In genomic region chr10:6214612-6215011, GRCh38 we compare ENCODE assay signal across 19 cellular contexts. TPM values are rescaled to one million over a fixed set of nuclear protein-coding genes. Genes with fewer than 3 reads are reported as not detected.
DNase-seq lines count a peak whose midpoint lies in the region; ATAC-seq, FAIRE-seq and TF ChIP-seq lines count a peak whose summit lies in the region.
"Had no signal": no experiment of that assay in that cellular context is flagged by ENCODE, and none has a peak within 500 bp of the region (broad histone marks: within the 10 kb centered on the region; RNA-seq: fewer than 3 reads in every experiment).

No MANE protein-coding gene starts in this region.

- no peak for TF ChIP-seq EP300 in A549 (IDR thresholded peaks at IDR 0.05)

- peaks cover 87% of the 10 kb centered on the region for H3K36me3 Mint-ChIP-seq in activated T-cell treated with anti-CD3 and anti-CD28 coated beads, Interleukin-2, amount 50 U/mL, for 24 hours (ENCODE audit: low read depth)

- no peak overlapping the region for H3K4me3 Mint-ChIP-seq in activated T-cell treated with anti-CD3 and anti-CD28 coated beads, Interleukin-2, amount 50 U/mL, for 24 hours
- H3K4me3 Mint-ChIP-seq: B cell; CD8-positive, alpha-beta T cell had no signal

- H3K36me3 ChIP-seq in ascending aorta, result peaks cover 62% of the 10 kb centered on the region in 2 donors
- H3K36me3 ChIP-seq in neutrophil, result peaks cover 69% of the 10 kb centered on the region
- peaks cover 9% of the 10 kb centered on the region for H3K36me3 ChIP-seq in smooth muscle cell (ENCODE audit: low read depth)

- ATAC-seq in A549 (no peak), HG03095 (IDR thresholded peaks at IDR 0.05; ENCODE audit: unreplicated experiment) (no peak)
- ATAC-seq: CD8-positive, alpha-beta T cell; HCT116 had no signal

- intact Hi-C loops in ascending aorta (cut with DNase I), result no loop called here

- H3F3A ChIP-seq in smooth muscle cell (ENCODE audit: low read depth), result peaks cover 38% of the 10 kb centered on the region

- peaks cover 96% of the 10 kb centered on the region for H3K4me1 ChIP-seq in A549
- H3K4me1 ChIP-seq in ascending aorta, result peaks cover 7 to 30% of the 10 kb centered on the region in 2 donors
- peaks cover 15 to 23% of the 10 kb centered on the region in 2 experiments for H3K4me1 ChIP-seq in neutrophil (ENCODE audit: control insufficient read depth in 1 of 2, insufficient read depth in 1 of 2, low read depth in 1 of 2, low read length in 1 of 2)
- H3K4me1 ChIP-seq in smooth muscle cell (ENCODE audit: low read depth), result peaks cover 22% of the 10 kb centered on the region

- H3K27me3 Mint-ChIP-seq in activated T-cell treated with anti-CD3 and anti-CD28 coated beads, Interleukin-2, amount 50 U/mL, for 24 hours, result no peaks in the 10 kb centered on the region
- H3K27me3 Mint-ChIP-seq: B cell had no signal

- TF ChIP-seq RAD21 in A549 (conservative IDR thresholded peaks at IDR 0.05 in 1 of 2, IDR thresholded peaks at IDR 0.05 in 1 of 2), result no peak

- H3K79me2 ChIP-seq in smooth muscle cell (ENCODE audit: low read depth), result peaks cover 55% of the 10 kb centered on the region

- DNase-seq in A549 (ENCODE audit: low read depth in 1 of 2, low spot score in 1 of 2), result no peak
- no peak for DNase-seq in ascending aorta (ENCODE audit: low spot score in 2 of 2)
- no peak for DNase-seq in smooth muscle cell (lab: John Stamatoyannopoulos, UW; ENCODE audit: unreplicated experiment)
- DNase-seq in DMS53 treated with DMSO at 0.1 percent for 48 hours (lab: John Stamatoyannopoulos, UW; ENCODE audit: unreplicated experiment), result no peak
- DNase-seq in activated T-cell treated with anti-CD3 and anti-CD28 coated beads, Interleukin-2, amount 50 U/mL, for 24 hours, result no peak
- DNase-seq: C1 segment of cervical spinal cord; CD8-positive, alpha-beta T cell; COR-L47; DMS153; DND-41; GF-D8; GM23248 had no signal

- H4K20me1 ChIP-seq in smooth muscle cell (ENCODE audit: low read depth), result peaks cover 98% of the 10 kb centered on the region

- H2AFZ ChIP-seq in smooth muscle cell (ENCODE audit: low read depth), result no peak overlapping the region
- H2AFZ ChIP-seq: GM23248 had no signal

- no peak for FAIRE-seq in A549 (lab: Jason Lieb, UNC)
- FAIRE-seq: D721Med, H54 had no signal

- H3K27me3 ChIP-seq in ascending aorta, result no peaks in the 10 kb centered on the region
- no peaks in the 10 kb centered on the region for H3K27me3 ChIP-seq in neutrophil
- no peaks in the 10 kb centered on the region for H3K27me3 ChIP-seq in smooth muscle cell (ENCODE audit: low read depth)

- H3K9ac ChIP-seq in smooth muscle cell (ENCODE audit: low read depth), result no peak overlapping the region
- H3K9ac ChIP-seq: GM23248 had no signal

- H3K27ac ChIP-seq in A549 (peak overlapping the region; percentile 43 to 83; a peak in 4 of 6 replicates), ascending aorta (peak overlapping the region; percentile 81 to 87), neutrophil (peak overlapping the region; percentile 46), smooth muscle cell (ENCODE audit: low read depth) (peak overlapping the region; percentile 11)
- H3K27ac ChIP-seq: GM23248, HL-60 had no signal

- TF ChIP-seq CTCF in A549 (IDR thresholded peaks at IDR 0.05) (no peak), ascending aorta (IDR thresholded peaks at IDR 0.05) (no peak), neutrophil (IDR thresholded peaks at IDR 0.05) (no peak), smooth muscle cell (IDR thresholded peaks at IDR 0.05; ENCODE audit: borderline replicate concordance, insufficient read depth, poor library complexity, severe bottlenecking) (no peak)

- CTCF ChIA-PET in A549 (lab: Yijun Ruan, JAX), result interaction anchor here (2.0 to 12.6 kb wide), 4 partner anchors 10 to 191 kb away, joined by 8 to 123 read pairs (median 38); partner anchors contain the start of gene PFKFB3

- H3K27ac Mint-ChIP-seq in activated T-cell treated with anti-CD3 and anti-CD28 coated beads, Interleukin-2, amount 50 U/mL, for 24 hours, result no peak overlapping the region
- H3K27ac Mint-ChIP-seq: B cell; CD8-positive, alpha-beta T cell had no signal

- no peak for TF ChIP-seq POLR2A in A549 (IDR thresholded peaks at IDR 0.05; ENCODE audit: low read length)

- peaks cover 5% of the 10 kb centered on the region for H3K4me1 Mint-ChIP-seq in activated T-cell treated with anti-CD3 and anti-CD28 coated beads, Interleukin-2, amount 50 U/mL, for 24 hours (ENCODE audit: low read depth)

- 92% methylated on average over 7 of the region's 7 CpGs for WGBS in A549 (ENCODE audit: missing lambda C conversion rate)
- 98% methylated on average over 7 of the region's 7 CpGs for WGBS in smooth muscle cell (ENCODE audit: low lambda C conversion rate)

- H3K4me3 ChIP-seq in A549 (no peak overlapping the region), ascending aorta (no peak overlapping the region), neutrophil (ENCODE audit: low read depth in 1 of 2, low read length in 1 of 2) (no peak overlapping the region), smooth muscle cell (no peak overlapping the region)
- H3K4me3 ChIP-seq: GM23248 had no signal

- H3K9me3 ChIP-seq in A549 (no peaks in the 10 kb centered on the region), ascending aorta (no peaks in the 10 kb centered on the region), neutrophil (peaks cover 4% of the 10 kb centered on the region), smooth muscle cell (replicated peaks; ENCODE audit: low read depth) (no peaks in the 10 kb centered on the region)

- POLR2A ChIA-PET in A549 (lab: Yijun Ruan, JAX), result no interaction called here

- peak overlapping the region; percentile 74 for H3K4me2 ChIP-seq in A549
- no peak overlapping the region for H3K4me2 ChIP-seq in smooth muscle cell

- no peaks in the 10 kb centered on the region for H3K9me3 Mint-ChIP-seq in activated T-cell treated with anti-CD3 and anti-CD28 coated beads, Interleukin-2, amount 50 U/mL, for 24 hours
- H3K9me3 Mint-ChIP-seq: CD8-positive, alpha-beta T cell had no signal

TF ChIP-seq in A549, 52 proteins besides CTCF, POLR2A, EP300 and RAD21:
- TF ChIP-seq ZFP36 (IDR thresholded peaks at IDR 0.05; ENCODE audit: borderline replicate concordance, partially characterized antibody) (no peak), SMC3 (IDR thresholded peaks at IDR 0.05) (no peak), RFX5 (IDR thresholded peaks at IDR 0.05) (no peak), FOXS1 (CRISPR knock-in tag; IDR thresholded peaks at IDR 0.05) (no peak), NR3C1 (IDR thresholded peaks at IDR 0.05) (no peak), HOXA7 (CRISPR knock-in tag; IDR thresholded peaks at IDR 0.05) (no peak), MAFK (IDR thresholded peaks at IDR 0.05; ENCODE audit: partially characterized antibody) (no peak), ATOH8 (CRISPR knock-in tag; IDR thresholded peaks at IDR 0.05; ENCODE audit: low read depth) (no peak), KDM1A (IDR thresholded peaks at IDR 0.05; ENCODE audit: low read depth) (no peak), CBX2 (IDR thresholded peaks at IDR 0.05; ENCODE audit: borderline replicate concordance, low read depth) (no peak), SREBF2 (IDR thresholded peaks at IDR 0.05) (no peak), KDM5A (IDR thresholded peaks at IDR 0.05) (no peak)

RNA-seq across cellular contexts. Expression of gene PFKFB3, which starts 11.9 kb away (rescaled TPM):
- polyA plus RNA-seq in A549 (2011; rRNA removed) (139 and 151 TPM in 2 replicates), A549 (2017; fragmentation: RNase III; extraction: RNeasy Plus Mini Kit Qiagen cat#74134 plus additional on column Dnase treatment) (200 to 232 TPM (median 220 TPM) in 3 replicates), smooth muscle cell (68.3 and 73.4 TPM in 2 replicates)
- 236 and 256 TPM in 2 replicates for polyA plus RNA-seq in A549 (2012; cell fraction: cytosol; rRNA removed)
- 551 and 642 TPM in 2 replicates for polyA plus RNA-seq in A549 (2012; cell fraction: nucleus; rRNA removed)
- polyA minus RNA-seq in A549 (2011; rRNA and poly(A)+ RNA removed), result 127 and 177 TPM in 2 replicates
- total RNA-seq in ascending aorta (68.0 TPM), smooth muscle cell (45.7 and 61.3 TPM in 2 replicates)

Comparison
In these comparisons a context has a peak if more than half of its experiments do, and no peak if none do; other contexts are left out.
1. H3K27ac ChIP-seq: peak in every context shown above with its lines; median percentile 84 in ascending aorta; 63 in A549; 46 in neutrophil; 11 in smooth muscle cell.